1 cellular context compared by ENCODE assay signal in the genomic region with DNA sequence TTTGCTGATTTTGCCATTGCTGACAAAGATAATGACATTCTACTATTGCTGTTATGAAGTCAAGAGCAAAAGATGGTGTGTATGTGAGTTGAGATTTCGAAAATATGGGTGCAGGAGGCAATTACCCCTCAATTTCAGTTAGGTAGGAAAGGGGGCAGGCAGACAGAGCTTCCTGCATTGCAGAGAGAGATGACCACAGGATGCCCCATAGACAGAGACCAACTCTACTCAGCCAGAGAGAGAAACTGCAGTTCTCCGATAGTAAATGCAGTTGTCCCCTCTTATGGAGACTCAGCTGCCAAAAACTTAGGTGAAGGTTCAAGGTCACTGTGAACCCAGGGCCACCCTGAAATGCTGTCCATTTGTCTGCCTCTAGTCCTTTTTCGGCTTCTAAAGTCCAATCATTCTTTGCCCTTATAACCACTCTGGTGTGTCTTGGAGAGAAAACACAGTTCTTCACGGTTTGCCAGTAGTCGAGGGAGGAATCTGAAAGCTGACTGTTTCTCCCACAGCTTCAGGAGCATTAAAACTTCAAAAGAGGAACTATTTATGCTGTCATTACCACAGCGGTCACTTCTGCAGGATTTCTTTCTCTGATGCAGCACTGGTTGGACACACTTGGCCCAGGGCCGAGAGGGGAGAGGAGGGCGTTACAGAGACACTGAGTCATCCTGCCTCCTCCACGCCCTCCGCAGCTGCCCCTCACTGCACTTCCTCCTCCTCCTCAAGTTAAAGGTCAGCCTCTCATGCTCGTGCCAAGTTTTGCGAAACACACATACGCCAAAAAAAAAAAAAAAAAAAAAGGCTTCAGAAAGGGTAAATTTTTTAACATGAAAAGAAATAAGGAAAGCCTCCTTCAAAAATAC.
TF ChIP-seq lines count a peak whose summit lies in the region.

No MANE protein-coding gene starts in this region.

TF ChIP-seq in HepG2, 621 proteins besides CTCF, POLR2A, EP300 and RAD21 (continued from another document and continues in another):
- TF ChIP-seq, protein P1, sequence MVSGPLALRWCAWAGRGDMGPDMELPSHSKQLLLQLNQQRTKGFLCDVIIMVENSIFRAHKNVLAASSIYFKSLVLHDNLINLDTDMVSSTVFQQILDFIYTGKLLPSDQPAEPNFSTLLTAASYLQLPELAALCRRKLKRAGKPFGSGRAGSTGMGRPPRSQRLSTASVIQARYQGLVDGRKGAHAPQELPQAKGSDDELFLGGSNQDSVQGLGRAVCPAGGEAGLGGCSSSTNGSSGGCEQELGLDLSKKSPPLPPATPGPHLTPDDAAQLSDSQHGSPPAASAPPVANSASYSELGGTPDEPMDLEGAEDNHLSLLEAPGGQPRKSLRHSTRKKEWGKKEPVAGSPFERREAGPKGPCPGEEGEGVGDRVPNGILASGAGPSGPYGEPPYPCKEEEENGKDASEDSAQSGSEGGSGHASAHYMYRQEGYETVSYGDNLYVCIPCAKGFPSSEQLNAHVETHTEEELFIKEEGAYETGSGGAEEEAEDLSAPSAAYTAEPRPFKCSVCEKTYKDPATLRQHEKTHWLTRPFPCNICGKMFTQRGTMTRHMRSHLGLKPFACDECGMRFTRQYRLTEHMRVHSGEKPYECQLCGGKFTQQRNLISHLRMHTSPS (CRISPR knock-in tag; IDR thresholded peaks at IDR 0.05; ENCODE audit: low read depth): no peak
- TF ChIP-seq, protein P2, sequence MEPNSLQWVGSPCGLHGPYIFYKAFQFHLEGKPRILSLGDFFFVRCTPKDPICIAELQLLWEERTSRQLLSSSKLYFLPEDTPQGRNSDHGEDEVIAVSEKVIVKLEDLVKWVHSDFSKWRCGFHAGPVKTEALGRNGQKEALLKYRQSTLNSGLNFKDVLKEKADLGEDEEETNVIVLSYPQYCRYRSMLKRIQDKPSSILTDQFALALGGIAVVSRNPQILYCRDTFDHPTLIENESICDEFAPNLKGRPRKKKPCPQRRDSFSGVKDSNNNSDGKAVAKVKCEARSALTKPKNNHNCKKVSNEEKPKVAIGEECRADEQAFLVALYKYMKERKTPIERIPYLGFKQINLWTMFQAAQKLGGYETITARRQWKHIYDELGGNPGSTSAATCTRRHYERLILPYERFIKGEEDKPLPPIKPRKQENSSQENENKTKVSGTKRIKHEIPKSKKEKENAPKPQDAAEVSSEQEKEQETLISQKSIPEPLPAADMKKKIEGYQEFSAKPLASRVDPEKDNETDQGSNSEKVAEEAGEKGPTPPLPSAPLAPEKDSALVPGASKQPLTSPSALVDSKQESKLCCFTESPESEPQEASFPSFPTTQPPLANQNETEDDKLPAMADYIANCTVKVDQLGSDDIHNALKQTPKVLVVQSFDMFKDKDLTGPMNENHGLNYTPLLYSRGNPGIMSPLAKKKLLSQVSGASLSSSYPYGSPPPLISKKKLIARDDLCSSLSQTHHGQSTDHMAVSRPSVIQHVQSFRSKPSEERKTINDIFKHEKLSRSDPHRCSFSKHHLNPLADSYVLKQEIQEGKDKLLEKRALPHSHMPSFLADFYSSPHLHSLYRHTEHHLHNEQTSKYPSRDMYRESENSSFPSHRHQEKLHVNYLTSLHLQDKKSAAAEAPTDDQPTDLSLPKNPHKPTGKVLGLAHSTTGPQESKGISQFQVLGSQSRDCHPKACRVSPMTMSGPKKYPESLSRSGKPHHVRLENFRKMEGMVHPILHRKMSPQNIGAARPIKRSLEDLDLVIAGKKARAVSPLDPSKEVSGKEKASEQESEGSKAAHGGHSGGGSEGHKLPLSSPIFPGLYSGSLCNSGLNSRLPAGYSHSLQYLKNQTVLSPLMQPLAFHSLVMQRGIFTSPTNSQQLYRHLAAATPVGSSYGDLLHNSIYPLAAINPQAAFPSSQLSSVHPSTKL (CRISPR knock-in tag; IDR thresholded peaks at IDR 0.05): peak; percentile 68
- TF ChIP-seq SNRNP70 (IDR thresholded peaks at IDR 0.05; ENCODE audit: low read depth, low read length) (no peak), ZNF350 (CRISPR knock-in tag; IDR thresholded peaks at IDR 0.05; ENCODE audit: borderline replicate concordance, low read depth) (no peak), ZNF788 (CRISPR knock-in tag; IDR thresholded peaks at IDR 0.05; ENCODE audit: borderline replicate concordance) (no peak), MTA3 (CRISPR knock-in tag; IDR thresholded peaks at IDR 0.05) (no peak), SIN3B (IDR thresholded peaks at IDR 0.05; ENCODE audit: low read length) (no peak), NFATC3 (CRISPR knock-in tag; IDR thresholded peaks at IDR 0.05) (no peak), PAWR (CRISPR knock-in tag; IDR thresholded peaks at IDR 0.05; ENCODE audit: borderline replicate concordance) (no peak), ZNF577 (CRISPR knock-in tag; IDR thresholded peaks at IDR 0.05; ENCODE audit: borderline replicate concordance, low read depth) (no peak), ZSCAN21 (CRISPR knock-in tag; IDR thresholded peaks at IDR 0.05; ENCODE audit: borderline replicate concordance) (no peak), CAMTA2 (CRISPR knock-in tag; IDR thresholded peaks at IDR 0.05; ENCODE audit: borderline replicate concordance) (no peak), HOXD1 (CRISPR knock-in tag; IDR thresholded peaks at IDR 0.05) (no peak), HOXA5 (CRISPR knock-in tag; IDR thresholded peaks at IDR 0.05) (no peak), TEAD3 (CRISPR knock-in tag; optimal IDR thresholded peaks at IDR 0.05; ENCODE audit: borderline replicate concordance) (peak; percentile 34), HNRNPH1 (optimal IDR thresholded peaks at IDR 0.05; ENCODE audit: low read depth, low read length) (no peak), ZNF180 (CRISPR knock-in tag; IDR thresholded peaks at IDR 0.05; ENCODE audit: borderline replicate concordance, low read depth) (no peak), SMARCE1 (IDR thresholded peaks at IDR 0.05; ENCODE audit: borderline replicate concordance) (no peak), ZNF205 (CRISPR knock-in tag; IDR thresholded peaks at IDR 0.05) (no peak), NFE2L1 (CRISPR knock-in tag; IDR thresholded peaks at IDR 0.05; ENCODE audit: borderline replicate concordance) (no peak), ZNF382 (CRISPR knock-in tag; IDR thresholded peaks at IDR 0.05; ENCODE audit: borderline replicate concordance) (no peak), CCDC6 (CRISPR knock-in tag; IDR thresholded peaks at IDR 0.05) (no peak), SP5 (CRISPR knock-in tag; IDR thresholded peaks at IDR 0.05; ENCODE audit: borderline replicate concordance, low read depth) (peak; percentile 60), FOXK2 (IDR thresholded peaks at IDR 0.05) (no peak)
- TF ChIP-seq, protein P3, sequence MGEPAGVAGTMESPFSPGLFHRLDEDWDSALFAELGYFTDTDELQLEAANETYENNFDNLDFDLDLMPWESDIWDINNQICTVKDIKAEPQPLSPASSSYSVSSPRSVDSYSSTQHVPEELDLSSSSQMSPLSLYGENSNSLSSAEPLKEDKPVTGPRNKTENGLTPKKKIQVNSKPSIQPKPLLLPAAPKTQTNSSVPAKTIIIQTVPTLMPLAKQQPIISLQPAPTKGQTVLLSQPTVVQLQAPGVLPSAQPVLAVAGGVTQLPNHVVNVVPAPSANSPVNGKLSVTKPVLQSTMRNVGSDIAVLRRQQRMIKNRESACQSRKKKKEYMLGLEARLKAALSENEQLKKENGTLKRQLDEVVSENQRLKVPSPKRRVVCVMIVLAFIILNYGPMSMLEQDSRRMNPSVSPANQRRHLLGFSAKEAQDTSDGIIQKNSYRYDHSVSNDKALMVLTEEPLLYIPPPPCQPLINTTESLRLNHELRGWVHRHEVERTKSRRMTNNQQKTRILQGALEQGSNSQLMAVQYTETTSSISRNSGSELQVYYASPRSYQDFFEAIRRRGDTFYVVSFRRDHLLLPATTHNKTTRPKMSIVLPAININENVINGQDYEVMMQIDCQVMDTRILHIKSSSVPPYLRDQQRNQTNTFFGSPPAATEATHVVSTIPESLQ (CRISPR knock-in tag; conservative IDR thresholded peaks at IDR 0.05): no peak
- TF ChIP-seq, protein P4, sequence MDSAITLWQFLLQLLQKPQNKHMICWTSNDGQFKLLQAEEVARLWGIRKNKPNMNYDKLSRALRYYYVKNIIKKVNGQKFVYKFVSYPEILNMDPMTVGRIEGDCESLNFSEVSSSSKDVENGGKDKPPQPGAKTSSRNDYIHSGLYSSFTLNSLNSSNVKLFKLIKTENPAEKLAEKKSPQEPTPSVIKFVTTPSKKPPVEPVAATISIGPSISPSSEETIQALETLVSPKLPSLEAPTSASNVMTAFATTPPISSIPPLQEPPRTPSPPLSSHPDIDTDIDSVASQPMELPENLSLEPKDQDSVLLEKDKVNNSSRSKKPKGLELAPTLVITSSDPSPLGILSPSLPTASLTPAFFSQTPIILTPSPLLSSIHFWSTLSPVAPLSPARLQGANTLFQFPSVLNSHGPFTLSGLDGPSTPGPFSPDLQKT (CRISPR knock-in tag; IDR thresholded peaks at IDR 0.05; ENCODE audit: borderline replicate concordance): no peak
- TF ChIP-seq, protein P5, sequence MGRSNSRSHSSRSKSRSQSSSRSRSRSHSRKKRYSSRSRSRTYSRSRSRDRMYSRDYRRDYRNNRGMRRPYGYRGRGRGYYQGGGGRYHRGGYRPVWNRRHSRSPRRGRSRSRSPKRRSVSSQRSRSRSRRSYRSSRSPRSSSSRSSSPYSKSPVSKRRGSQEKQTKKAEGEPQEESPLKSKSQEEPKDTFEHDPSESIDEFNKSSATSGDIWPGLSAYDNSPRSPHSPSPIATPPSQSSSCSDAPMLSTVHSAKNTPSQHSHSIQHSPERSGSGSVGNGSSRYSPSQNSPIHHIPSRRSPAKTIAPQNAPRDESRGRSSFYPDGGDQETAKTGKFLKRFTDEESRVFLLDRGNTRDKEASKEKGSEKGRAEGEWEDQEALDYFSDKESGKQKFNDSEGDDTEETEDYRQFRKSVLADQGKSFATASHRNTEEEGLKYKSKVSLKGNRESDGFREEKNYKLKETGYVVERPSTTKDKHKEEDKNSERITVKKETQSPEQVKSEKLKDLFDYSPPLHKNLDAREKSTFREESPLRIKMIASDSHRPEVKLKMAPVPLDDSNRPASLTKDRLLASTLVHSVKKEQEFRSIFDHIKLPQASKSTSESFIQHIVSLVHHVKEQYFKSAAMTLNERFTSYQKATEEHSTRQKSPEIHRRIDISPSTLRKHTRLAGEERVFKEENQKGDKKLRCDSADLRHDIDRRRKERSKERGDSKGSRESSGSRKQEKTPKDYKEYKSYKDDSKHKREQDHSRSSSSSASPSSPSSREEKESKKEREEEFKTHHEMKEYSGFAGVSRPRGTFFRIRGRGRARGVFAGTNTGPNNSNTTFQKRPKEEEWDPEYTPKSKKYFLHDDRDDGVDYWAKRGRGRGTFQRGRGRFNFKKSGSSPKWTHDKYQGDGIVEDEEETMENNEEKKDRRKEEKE (IDR thresholded peaks at IDR 0.05): no peak
- TF ChIP-seq, protein P6, sequence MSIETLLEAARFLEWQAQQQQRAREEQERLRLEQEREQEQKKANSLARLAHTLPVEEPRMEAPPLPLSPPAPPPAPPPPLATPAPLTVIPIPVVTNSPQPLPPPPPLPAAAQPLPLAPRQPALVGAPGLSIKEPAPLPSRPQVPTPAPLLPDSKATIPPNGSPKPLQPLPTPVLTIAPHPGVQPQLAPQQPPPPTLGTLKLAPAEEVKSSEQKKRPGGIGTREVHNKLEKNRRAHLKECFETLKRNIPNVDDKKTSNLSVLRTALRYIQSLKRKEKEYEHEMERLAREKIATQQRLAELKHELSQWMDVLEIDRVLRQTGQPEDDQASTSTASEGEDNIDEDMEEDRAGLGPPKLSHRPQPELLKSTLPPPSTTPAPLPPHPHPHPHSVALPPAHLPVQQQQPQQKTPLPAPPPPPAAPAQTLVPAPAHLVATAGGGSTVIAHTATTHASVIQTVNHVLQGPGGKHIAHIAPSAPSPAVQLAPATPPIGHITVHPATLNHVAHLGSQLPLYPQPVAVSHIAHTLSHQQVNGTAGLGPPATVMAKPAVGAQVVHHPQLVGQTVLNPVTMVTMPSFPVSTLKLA (IDR thresholded peaks at IDR 0.05): no peak
- TF ChIP-seq, protein P7, sequence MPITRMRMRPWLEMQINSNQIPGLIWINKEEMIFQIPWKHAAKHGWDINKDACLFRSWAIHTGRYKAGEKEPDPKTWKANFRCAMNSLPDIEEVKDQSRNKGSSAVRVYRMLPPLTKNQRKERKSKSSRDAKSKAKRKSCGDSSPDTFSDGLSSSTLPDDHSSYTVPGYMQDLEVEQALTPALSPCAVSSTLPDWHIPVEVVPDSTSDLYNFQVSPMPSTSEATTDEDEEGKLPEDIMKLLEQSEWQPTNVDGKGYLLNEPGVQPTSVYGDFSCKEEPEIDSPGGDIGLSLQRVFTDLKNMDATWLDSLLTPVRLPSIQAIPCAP (CRISPR knock-in tag; IDR thresholded peaks at IDR 0.05; ENCODE audit: low read depth): no peak
- TF ChIP-seq, protein P8, sequence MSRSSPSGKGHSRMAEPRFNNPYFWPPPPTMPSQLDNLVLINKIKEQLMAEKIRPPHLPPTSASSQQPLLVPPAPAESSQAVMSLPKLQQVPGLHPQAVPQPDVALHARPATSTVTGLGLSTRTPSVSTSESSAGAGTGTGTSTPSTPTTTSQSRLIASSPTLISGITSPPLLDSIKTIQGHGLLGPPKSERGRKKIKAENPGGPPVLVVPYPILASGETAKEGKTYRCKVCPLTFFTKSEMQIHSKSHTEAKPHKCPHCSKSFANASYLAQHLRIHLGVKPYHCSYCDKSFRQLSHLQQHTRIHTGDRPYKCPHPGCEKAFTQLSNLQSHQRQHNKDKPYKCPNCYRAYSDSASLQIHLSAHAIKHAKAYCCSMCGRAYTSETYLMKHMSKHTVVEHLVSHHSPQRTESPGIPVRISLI (CRISPR knock-in tag; IDR thresholded peaks at IDR 0.05; ENCODE audit: borderline replicate concordance): peak; percentile 71
